Comparison of ENCODE assay signal across 1 cellular context in the genomic region with DNA sequence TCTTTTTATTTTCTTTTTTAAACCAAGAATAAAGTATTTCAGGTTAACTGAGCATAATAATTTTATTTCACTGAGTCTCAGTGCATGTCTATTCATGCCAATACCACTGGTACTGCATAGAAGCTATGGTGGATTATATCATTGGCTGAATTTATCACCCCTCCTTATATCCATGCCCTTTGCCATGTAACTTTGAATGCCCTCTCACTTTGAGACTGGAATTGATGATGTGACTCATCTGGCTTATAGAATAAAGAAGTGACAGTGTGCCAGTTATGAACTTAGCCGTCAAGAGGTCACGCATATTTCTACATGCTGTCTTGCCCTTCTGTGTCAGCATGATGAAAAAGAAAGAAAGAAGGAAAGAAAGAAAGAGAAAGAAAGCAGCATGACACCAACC.
TF ChIP-seq lines count a peak whose summit lies in the region.

No MANE protein-coding gene starts in this region.

TF ChIP-seq in HCT116, 20 proteins besides CTCF, POLR2A, EP300 and RAD21 (continued from another document):
- TF ChIP-seq, protein P1, sequence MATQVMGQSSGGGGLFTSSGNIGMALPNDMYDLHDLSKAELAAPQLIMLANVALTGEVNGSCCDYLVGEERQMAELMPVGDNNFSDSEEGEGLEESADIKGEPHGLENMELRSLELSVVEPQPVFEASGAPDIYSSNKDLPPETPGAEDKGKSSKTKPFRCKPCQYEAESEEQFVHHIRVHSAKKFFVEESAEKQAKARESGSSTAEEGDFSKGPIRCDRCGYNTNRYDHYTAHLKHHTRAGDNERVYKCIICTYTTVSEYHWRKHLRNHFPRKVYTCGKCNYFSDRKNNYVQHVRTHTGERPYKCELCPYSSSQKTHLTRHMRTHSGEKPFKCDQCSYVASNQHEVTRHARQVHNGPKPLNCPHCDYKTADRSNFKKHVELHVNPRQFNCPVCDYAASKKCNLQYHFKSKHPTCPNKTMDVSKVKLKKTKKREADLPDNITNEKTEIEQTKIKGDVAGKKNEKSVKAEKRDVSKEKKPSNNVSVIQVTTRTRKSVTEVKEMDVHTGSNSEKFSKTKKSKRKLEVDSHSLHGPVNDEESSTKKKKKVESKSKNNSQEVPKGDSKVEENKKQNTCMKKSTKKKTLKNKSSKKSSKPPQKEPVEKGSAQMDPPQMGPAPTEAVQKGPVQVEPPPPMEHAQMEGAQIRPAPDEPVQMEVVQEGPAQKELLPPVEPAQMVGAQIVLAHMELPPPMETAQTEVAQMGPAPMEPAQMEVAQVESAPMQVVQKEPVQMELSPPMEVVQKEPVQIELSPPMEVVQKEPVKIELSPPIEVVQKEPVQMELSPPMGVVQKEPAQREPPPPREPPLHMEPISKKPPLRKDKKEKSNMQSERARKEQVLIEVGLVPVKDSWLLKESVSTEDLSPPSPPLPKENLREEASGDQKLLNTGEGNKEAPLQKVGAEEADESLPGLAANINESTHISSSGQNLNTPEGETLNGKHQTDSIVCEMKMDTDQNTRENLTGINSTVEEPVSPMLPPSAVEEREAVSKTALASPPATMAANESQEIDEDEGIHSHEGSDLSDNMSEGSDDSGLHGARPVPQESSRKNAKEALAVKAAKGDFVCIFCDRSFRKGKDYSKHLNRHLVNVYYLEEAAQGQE (IDR thresholded peaks at IDR 0.05; ENCODE audit: low read depth): no peak
- TF ChIP-seq YY1 (IDR thresholded peaks at IDR 0.05; ENCODE audit: extremely low read depth, insufficient replicate concordance, low read depth, low read length) (no peak), EGR1 (IDR thresholded peaks at IDR 0.05; ENCODE audit: low read depth) (no peak), JUND (IDR thresholded peaks at IDR 0.05) (peak; percentile 32; the same call in 1 of the 2 replicates), ZNF274 (IDR thresholded peaks at IDR 0.05; ENCODE audit: low read depth, low read length) (no peak), ELF1 (IDR thresholded peaks at IDR 0.05; ENCODE audit: borderline replicate concordance, low read depth) (no peak), SIN3A (IDR thresholded peaks at IDR 0.05; ENCODE audit: low read depth) (no peak), TCF7L2 (IDR thresholded peaks at IDR 0.05; ENCODE audit: borderline replicate concordance, extremely low read depth, insufficient read depth, insufficient read length) (no peak), EZH2phosphoT487 (IDR thresholded peaks at IDR 0.05; ENCODE audit: borderline replicate concordance) (no peak), POLR2AphosphoS5 (IDR thresholded peaks at IDR 0.05; ENCODE audit: low read depth, low read length) (no peak), SP1 (IDR thresholded peaks at IDR 0.05; ENCODE audit: low read depth) (peak; percentile 31; the same call in 1 of the 2 replicates), ZFX (IDR thresholded peaks at IDR 0.05) (no peak), EZH2 (IDR thresholded peaks at IDR 0.05) (no peak), CEBPB (IDR thresholded peaks at IDR 0.05; ENCODE audit: low read depth) (0 out of 2 replicates have a peak, but pooled peaks have one; percentile 21), SRF (IDR thresholded peaks at IDR 0.05; ENCODE audit: low read depth) (no peak), CBX3 (IDR thresholded peaks at IDR 0.05; ENCODE audit: low read depth) (no peak; the same call in 1 of the 2 replicates), FOSL1 (IDR thresholded peaks at IDR 0.05; ENCODE audit: low read depth) (peak; percentile 32; the same call in 1 of the 2 replicates)
- TF ChIP-seq, protein P2, sequence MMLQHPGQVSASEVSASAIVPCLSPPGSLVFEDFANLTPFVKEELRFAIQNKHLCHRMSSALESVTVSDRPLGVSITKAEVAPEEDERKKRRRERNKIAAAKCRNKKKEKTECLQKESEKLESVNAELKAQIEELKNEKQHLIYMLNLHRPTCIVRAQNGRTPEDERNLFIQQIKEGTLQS (IDR thresholded peaks at IDR 0.05): no peak
- TF ChIP-seq, protein P3, sequence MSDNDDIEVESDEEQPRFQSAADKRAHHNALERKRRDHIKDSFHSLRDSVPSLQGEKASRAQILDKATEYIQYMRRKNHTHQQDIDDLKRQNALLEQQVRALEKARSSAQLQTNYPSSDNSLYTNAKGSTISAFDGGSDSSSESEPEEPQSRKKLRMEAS (IDR thresholded peaks at IDR 0.05): no peak; the same call in 1 of the 2 replicates
TF ChIP-seq in HCT116: peak in this region for 4.
